11 cellular contexts compared by ENCODE assay signal in genomic region chr6:7939186-7939863, GRCh38. TPM values are rescaled to one million over a fixed set of nuclear protein-coding genes. Genes with fewer than 3 reads are reported as not detected.
DNase-seq lines count a peak whose midpoint lies in the region; ATAC-seq and TF ChIP-seq lines count a peak whose summit lies in the region.
"Had no signal": no experiment of that assay in that cellular context is flagged by ENCODE, and none has a peak within 500 bp of the region (broad histone marks: within the 10 kb centered on the region; RNA-seq: fewer than 3 reads in every experiment).

No MANE protein-coding gene starts in this region.

- no peak overlapping the region for H3K4me3 ChIP-seq in lower leg skin (ENCODE audit: low read depth, poor library complexity, severe bottlenecking)
- H3K4me3 ChIP-seq: SK-N-MC had no signal

- peaks cover 6% of the 10 kb centered on the region for H3K36me3 Mint-ChIP-seq in IgD-negative memory B cell

- ATAC-seq in GM19372 (IDR thresholded peaks at IDR 0.05; ENCODE audit: low read depth, unreplicated experiment) (peak; percentile 59), HG03469 (IDR thresholded peaks at IDR 0.05; ENCODE audit: unreplicated experiment) (no peak)

- peaks cover 0 to 2% (median 0%) of the 10 kb centered on the region in 3 donors for H3K9me3 Mint-ChIP-seq in IgD-negative memory B cell

- WGBS in lower leg skin, 2 donors: 74 to 78% methylated on average over 11 of the region's 11 CpGs

- intact Hi-C loops in lower leg skin (cut with DNase I; ENCODE audit: low total_unique reads): no loop called here

- peak; percentile 76 for DNase-seq in DMS53 (lab: John Stamatoyannopoulos, UW)
- DNase-seq in fibroblast of peridontal ligament (ENCODE audit: extremely low read depth): peak; percentile 59
- no peak for DNase-seq in stimulated activated naive CD4-positive, alpha-beta T cell treated with Interleukin-2 at 50 U/mL for 16 hours (lab: John Stamatoyannopoulos, UW)
- no peak for DNase-seq in lower leg skin (ENCODE audit: low spot score in 2 of 2)
- DNase-seq in stimulated activated CD4-positive, alpha-beta T cell treated with anti-CD3 and anti-CD28 coated beads, Interleukin-4, amount 100 ng/mL, for 1 hour: no peak
- DNase-seq: brain microvascular endothelial cell, NCI-H1417 had no signal

- H3K27me3 Mint-ChIP-seq in IgD-negative memory B cell: no peaks in the 10 kb centered on the region

- peaks cover 21 to 27% (median 21%) of the 10 kb centered on the region in 3 donors for H3K4me1 Mint-ChIP-seq in IgD-negative memory B cell

- no peak for TF ChIP-seq POLR2A in lower leg skin (IDR thresholded peaks at IDR 0.05)

- H3K27ac Mint-ChIP-seq in IgD-negative memory B cell: peak overlapping the region; percentile 71 to 89 (median 84)

- H3K4me3 Mint-ChIP-seq in IgD-negative memory B cell: peak overlapping the region in 2 of 4 donors; percentile 34 to 61

- no peak for TF ChIP-seq CTCF in lower leg skin (IDR thresholded peaks at IDR 0.05)

RNA-seq across cellular contexts. Expression of gene TXNDC5, which starts 28.7 kb away (rescaled TPM):
- polyA plus RNA-seq in IgD-negative memory B cell: 270 TPM
- total RNA-seq in lower leg skin: 10 to 100 TPM; 29.3 to 68.5 (median 44.1) TPM

Comparison
In these comparisons a context has a peak if more than half of its experiments do, and no peak if none do; other contexts are left out.
1. DNase-seq: peak in DMS53 (single experiment) and fibroblast of peridontal ligament (single experiment); none in stimulated activated naive CD4-positive, alpha-beta T cell treated with Interleukin-2 at 50 U/mL for 16 hours (single experiment), lower leg skin (0 of 2) and stimulated activated CD4-positive, alpha-beta T cell treated with anti-CD3 and anti-CD28 coated beads, Interleukin-4, amount 100 ng/mL, for 1 hour (single experiment).